Comparison of ENCODE assay signal across 8 cellular contexts in the genomic region with DNA sequence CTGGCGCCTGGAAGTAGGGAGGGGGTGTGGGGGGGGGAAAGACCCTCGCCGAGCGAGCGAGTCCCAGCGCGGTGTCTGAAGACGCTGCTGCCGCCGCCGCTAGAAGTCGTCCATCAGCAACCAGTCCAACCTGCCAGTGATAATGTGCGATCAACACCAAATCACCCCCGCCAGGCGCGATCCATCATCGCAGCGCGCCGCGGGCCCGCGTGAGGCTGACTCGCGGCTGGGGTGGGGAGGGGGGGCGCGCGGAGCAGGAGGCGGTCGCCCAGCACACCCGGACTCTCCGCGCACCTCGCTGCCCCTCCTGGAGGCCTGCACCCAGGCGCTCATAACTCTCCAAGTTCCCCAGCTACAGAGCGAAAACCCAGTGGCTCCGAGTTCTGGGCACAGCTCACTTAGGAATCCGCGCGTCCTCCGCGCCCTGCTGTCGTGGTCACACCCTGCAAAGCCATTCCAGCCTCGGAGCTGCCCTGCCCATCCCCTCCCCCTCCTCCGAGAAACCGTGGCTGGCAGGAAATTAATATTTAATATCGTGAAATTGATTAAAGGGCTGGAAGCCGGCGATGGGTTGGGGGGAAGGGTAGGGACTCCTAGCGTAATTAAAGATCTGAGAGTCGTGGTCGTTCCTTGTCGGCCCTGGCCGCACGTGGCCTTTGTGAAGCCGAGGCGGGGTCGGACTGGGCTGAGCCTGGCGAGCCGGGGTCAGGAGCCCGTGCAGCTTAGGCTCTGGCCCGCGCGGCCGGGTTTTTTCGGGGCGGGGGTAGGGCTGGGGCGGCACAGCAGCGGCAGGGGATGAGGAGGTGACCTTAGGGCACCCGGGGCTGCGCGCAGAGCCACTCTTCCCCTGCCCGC. TPM values are rescaled to one million over a fixed set of nuclear protein-coding genes. Genes with fewer than 3 reads are reported as not detected.
DNase-seq lines count a peak whose midpoint lies in the region; ATAC-seq and TF ChIP-seq lines count a peak whose summit lies in the region.

No MANE protein-coding gene starts in this region.

- 19 to 32% (median 26%) methylated on average over 59 to 73 of the region's 73 CpGs for WGBS in ovary, 3 donors

- intact Hi-C loops in ovary (cut with DNase I): loop anchor here (5.0 to 10.0 kb wide), 4 partner anchors 141 to 431 kb away; no protein-coding TSS in a partner anchor

- no peak for TF ChIP-seq EP300 in ovary (IDR thresholded peaks at IDR 0.05)

- no peaks in the 10 kb centered on the region for H3K9me3 ChIP-seq in ovary

- H3K36me3 ChIP-seq in ovary: no peaks in the 10 kb centered on the region

- H3K27me3 ChIP-seq in ovary: no peaks in the 10 kb centered on the region

- no peak for TF ChIP-seq CTCF in epithelial cell of proximal tubule (conservative IDR thresholded peaks at IDR 0.05; ENCODE audit: low read depth, low read length)
- TF ChIP-seq CTCF in ovary (IDR thresholded peaks at IDR 0.05): no peak

- no peak for TF ChIP-seq POLR2A in ovary (IDR thresholded peaks at IDR 0.05)

- no peaks in the 10 kb centered on the region for H3K4me1 ChIP-seq in ovary (ENCODE audit: insufficient read depth)

- H3K4me3 ChIP-seq in epithelial cell of proximal tubule (ENCODE audit: low read depth, low read length): peak overlapping the region; percentile 46
- peak overlapping the region; percentile 37 for H3K4me3 ChIP-seq in ovary

- DNase-seq in COLO668 (lab: John Stamatoyannopoulos, UW; ENCODE audit: unreplicated experiment): peak; percentile 41
- DNase-seq in NCI-H69 (lab: John Stamatoyannopoulos, UW): peak; percentile 74
- DNase-seq in epithelial cell of proximal tubule (ENCODE audit: low read depth): no peak
- DNase-seq in ovary: peak in 4 of 5 donors; percentile 45 to 63 (median 54)
- DNase-seq in NCI-H187 (lab: John Stamatoyannopoulos, UW): no peak
- no peak for DNase-seq in NCI-H2029 treated with DMSO at 0.1 percent for 48 hours (lab: John Stamatoyannopoulos, UW)
- DNase-seq in NCI-H446 treated with DMSO at 0.1 percent for 48 hours (lab: John Stamatoyannopoulos, UW): no peak

- H3K27ac ChIP-seq in ovary: peak overlapping the region in 1 of 2 donors; percentile 86

- ATAC-seq in HG03439 (IDR thresholded peaks at IDR 0.05; ENCODE audit: unreplicated experiment): no peak

RNA-seq across cellular contexts. Expression of gene BCOR, which starts 58.1 kb away (rescaled TPM):
- 21.3 and 24.3 TPM in 2 replicates for total RNA-seq in epithelial cell of proximal tubule
- total RNA-seq in ovary: 10 to 100 TPM; 25.0 to 57.2 (median 43.2) TPM
- 10 to 100 TPM; 17.7 to 22.0 TPM for polyA plus RNA-seq in ovary

Comparison
In these comparisons a context has a peak if more than half of its experiments do, and no peak if none do; other contexts are left out.
1. DNase-seq: peak in COLO668 (single experiment), NCI-H69 (single experiment) and ovary (4 of 5); none in epithelial cell of proximal tubule (single experiment), NCI-H187 (0 of 2), NCI-H2029 treated with DMSO at 0.1 percent for 48 hours (single experiment) and NCI-H446 treated with DMSO at 0.1 percent for 48 hours (single experiment).